Comparison of ENCODE assay signal across 8 cellular contexts in the genomic region with DNA sequence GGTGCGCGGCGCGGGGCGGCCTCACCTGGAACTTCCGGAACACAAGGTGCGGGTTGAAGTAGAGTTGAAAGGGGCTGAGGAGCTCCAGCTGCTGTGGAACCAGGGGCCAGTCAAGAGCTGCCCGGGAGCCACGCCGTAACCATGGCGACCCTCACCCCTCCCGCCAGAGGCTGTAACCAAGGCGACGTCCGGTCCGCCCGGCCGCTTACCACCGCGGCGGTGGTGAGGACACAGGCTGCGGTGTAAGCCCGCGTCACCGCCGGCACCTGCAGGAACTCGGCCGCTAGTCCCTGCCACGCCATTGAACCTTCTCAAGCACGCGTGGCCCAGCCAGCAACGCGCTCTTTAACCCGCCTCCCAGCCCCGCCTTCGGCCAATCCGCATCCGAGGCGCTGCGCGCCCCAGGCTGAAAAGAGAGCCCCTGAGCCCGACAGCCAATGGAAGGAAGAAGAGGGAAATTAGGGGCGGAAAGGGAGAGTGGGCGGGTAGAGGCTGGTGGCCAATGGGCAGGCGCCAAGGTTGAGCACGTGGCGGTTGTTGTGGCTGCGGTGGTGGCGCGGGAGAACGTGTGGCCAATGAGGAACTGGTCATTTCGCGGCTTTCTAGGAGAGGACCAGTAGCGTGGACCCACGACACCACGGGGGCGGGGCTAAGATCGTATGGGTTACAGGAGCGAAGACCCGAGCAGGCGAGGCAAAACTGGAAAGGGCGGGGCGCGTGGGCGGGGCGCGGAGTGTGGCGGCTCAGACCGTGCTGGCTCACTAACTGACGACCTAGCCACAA. TPM values are rescaled to one million over a fixed set of nuclear protein-coding genes. Genes with fewer than 3 reads are reported as not detected.
DNase-seq lines count a peak whose midpoint lies in the region; ATAC-seq and TF ChIP-seq lines count a peak whose summit lies in the region.

A gene (minus strand): TSS at position 321 of the 783 bp plus-strand sequence. CDS start 19 bp downstream, at position 302.

- H3K27ac Mint-ChIP-seq in Caco-2 (ENCODE audit: unreplicated experiment), result peak within 1 kb of the TSS; percentile 100

- no peaks in the 10 kb centered on the region for H3K9me2 ChIP-seq in PC-3 (replicated peaks; ENCODE audit: low read length)

- no peaks in the 10 kb centered on the region for H3K79me2 ChIP-seq in PC-3 (ENCODE audit: low read length)

- WGBS in esophagus squamous epithelium, 2 donors, result 4 to 9% methylated on average over 44 of the region's 70 CpGs

- H3K27me3 ChIP-seq in Caco-2 (replicated peaks; ENCODE audit: control insufficient read depth, insufficient read depth, low read length), result no peaks in the 10 kb centered on the region
- H3K27me3 ChIP-seq in PC-3 (ENCODE audit: low read length), result no peaks in the 10 kb centered on the region
- H3K27me3 ChIP-seq in esophagus squamous epithelium, result no peaks in the 10 kb centered on the region
- no peaks in the 10 kb centered on the region for H3K27me3 ChIP-seq in muscle layer of duodenum (ENCODE audit: low read depth, low read length)

- no peaks in the 10 kb centered on the region for H3K9me3 Mint-ChIP-seq in Caco-2 (ENCODE audit: unreplicated experiment)

- H3K4me1 ChIP-seq in Caco-2, result no peaks in the 10 kb centered on the region
- 0 out of 2 replicates have a peak, but pooled peaks cover 3% of the 10 kb centered on the region for H3K4me1 ChIP-seq in PC-3 (ENCODE audit: insufficient read depth, low read length)
- peaks cover 11 to 40% (median 17%) of the 10 kb centered on the region in 3 donors for H3K4me1 ChIP-seq in esophagus squamous epithelium
- peaks cover 0 to 16% of the 10 kb centered on the region in 2 donors for H3K4me1 ChIP-seq in muscle layer of duodenum (ENCODE audit: control insufficient read depth in 1 of 2, insufficient read depth in 2 of 2, low read length in 2 of 2)

- no peaks in the 10 kb centered on the region for H3K27me3 Mint-ChIP-seq in Caco-2 (ENCODE audit: insufficient read depth, unreplicated experiment)

- ATAC-seq in GM21515 (IDR thresholded peaks at IDR 0.05; ENCODE audit: unreplicated experiment), result peak; percentile 79
- peak; percentile 83 for ATAC-seq in PC-3

- H3F3A ChIP-seq in PC-3 (ENCODE audit: low read length, unreplicated experiment), result no peaks in the 10 kb centered on the region

- no peak for TF ChIP-seq CTCF in Caco-2 (IDR thresholded peaks at IDR 0.05; ENCODE audit: insufficient read depth in 1 of 2, low read depth in 1 of 2, low read length in 1 of 2, severe bottlenecking in 1 of 2, unreplicated experiment in 1 of 2)
- no peak for TF ChIP-seq CTCF in PC-3 (conservative IDR thresholded peaks at IDR 0.05; ENCODE audit: low read depth, low read length)
- peak in 1 of 6 experiments; percentile 15 for TF ChIP-seq CTCF in esophagus squamous epithelium (IDR thresholded peaks at IDR 0.05)

- peak within 1 kb of the TSS; percentile 16; the same call in 1 of the 2 replicates for H3K4me2 ChIP-seq in PC-3 (ENCODE audit: low read length)

- peak within 1 kb of the TSS; percentile 95 for H3K4me3 Mint-ChIP-seq in Caco-2 (ENCODE audit: unreplicated experiment)

- TF ChIP-seq EP300 in Ishikawa (IDR thresholded peaks at IDR 0.05; ENCODE audit: borderline replicate concordance), result no peak

- peak; percentile 99 for DNase-seq in Caco-2
- peak; percentile 63 for DNase-seq in PC-3
- DNase-seq in activated T-cell treated with anti-CD3 and anti-CD28 coated beads, Interleukin-2, amount 50 U/mL, for 48 hours, result peak; percentile 99
- peak; percentile 97 for DNase-seq in esophagus squamous epithelium (lab: John Stamatoyannopoulos, UW)
- peak; percentile 84 to 89 for DNase-seq in stimulated activated CD8-positive, alpha-beta memory T cell treated with anti-CD3 and anti-CD28 coated beads, Interleukin-7, amount 100 ng/mL, for 1 hour (ENCODE audit: low read depth in 2 of 2)

- POLR2A ChIA-PET in Caco-2 (lab: Charles Lee), result no interaction called here
- POLR2A ChIA-PET in PC-3 (lab: Charles Lee; ENCODE audit: unreplicated experiment), result no interaction called here

- no peaks in the 10 kb centered on the region; the same call in 1 of the 2 replicates for H3K36me3 ChIP-seq in Caco-2 (ENCODE audit: control insufficient read depth, insufficient read depth, low read length)
- H3K36me3 ChIP-seq in PC-3 (ENCODE audit: low read depth, low read length), result no peaks in the 10 kb centered on the region
- peaks cover 3 to 28% (median 13%) of the 10 kb centered on the region in 3 donors for H3K36me3 ChIP-seq in esophagus squamous epithelium
- peaks cover 17 to 23% of the 10 kb centered on the region in 2 donors for H3K36me3 ChIP-seq in muscle layer of duodenum (ENCODE audit: control insufficient read depth in 1 of 2, insufficient read depth in 2 of 2, low read length in 2 of 2)

- no peak within 1 kb of the TSS for H3K9ac ChIP-seq in PC-3 (ENCODE audit: low read length)

- CTCF ChIA-PET in Caco-2 (lab: Charles Lee), result no interaction called here
- CTCF ChIA-PET in PC-3 (lab: Charles Lee), result no interaction called here

- peaks cover 7% of the 10 kb centered on the region for H3K4me1 Mint-ChIP-seq in Caco-2 (ENCODE audit: low read depth, unreplicated experiment)

- peaks cover 47% of the 10 kb centered on the region for H3K36me3 Mint-ChIP-seq in Caco-2 (ENCODE audit: insufficient read depth, unreplicated experiment)

- TF ChIP-seq POLR2A in esophagus squamous epithelium (IDR thresholded peaks at IDR 0.05), result no peak

- H3K27ac ChIP-seq in PC-3 (ENCODE audit: low read length), result no peak within 1 kb of the TSS
- peak within 1 kb of the TSS in 2 of 4 donors; percentile 17 to 35 for H3K27ac ChIP-seq in esophagus squamous epithelium
- no peak within 1 kb of the TSS for H3K27ac ChIP-seq in muscle layer of duodenum (ENCODE audit: low read length)

- no peaks in the 10 kb centered on the region for H4K20me1 ChIP-seq in PC-3 (ENCODE audit: low read length)

- no peaks in the 10 kb centered on the region for H3K9me3 ChIP-seq in Caco-2
- H3K9me3 ChIP-seq in PC-3 (ENCODE audit: low read length), result no peaks in the 10 kb centered on the region
- H3K9me3 ChIP-seq in esophagus squamous epithelium, result no peaks in the 10 kb centered on the region
- no peaks in the 10 kb centered on the region for H3K9me3 ChIP-seq in muscle layer of duodenum (ENCODE audit: control insufficient read depth in 1 of 2, low read length in 2 of 2)

- H3K4me3 ChIP-seq in Caco-2 (ENCODE audit: low read depth, low read length) (peak within 1 kb of the TSS; percentile 71), PC-3 (ENCODE audit: low read length) (no peak within 1 kb of the TSS), esophagus squamous epithelium (peak within 1 kb of the TSS; percentile 15 to 65 (median 38)), muscle layer of duodenum (ENCODE audit: low read depth in 1 of 2, low read length in 2 of 2) (peak within 1 kb of the TSS; percentile 56 to 71)

- H2AFZ ChIP-seq in PC-3 (ENCODE audit: low read length), result peak within 1 kb of the TSS; percentile 48; the same call in 1 of the 2 replicates

- BruUV-seq in Caco-2 (replicated peaks; lab: Mats Ljungman, UMichigan) (no TSS peak), PC-3 (replicated peaks; lab: Mats Ljungman, UMichigan) (no TSS peak)

- intact Hi-C loops in Caco-2 (cut with micrococcal nuclease; ENCODE audit: unreplicated experiment) (loop anchor here (2.0 kb wide), 1 partner anchor 68 kb away; no protein-coding TSS in a partner anchor), PC-3 (cut with micrococcal nuclease) (no loop called here), esophagus squamous epithelium (cut with DNase I) (no loop called here)

- no peak for TF ChIP-seq RAD21 in Ishikawa (IDR thresholded peaks at IDR 0.05; ENCODE audit: low read depth)

TF ChIP-seq in Ishikawa, 13 proteins besides CTCF, POLR2A, EP300 and RAD21:
- TF ChIP-seq, protein P1, sequence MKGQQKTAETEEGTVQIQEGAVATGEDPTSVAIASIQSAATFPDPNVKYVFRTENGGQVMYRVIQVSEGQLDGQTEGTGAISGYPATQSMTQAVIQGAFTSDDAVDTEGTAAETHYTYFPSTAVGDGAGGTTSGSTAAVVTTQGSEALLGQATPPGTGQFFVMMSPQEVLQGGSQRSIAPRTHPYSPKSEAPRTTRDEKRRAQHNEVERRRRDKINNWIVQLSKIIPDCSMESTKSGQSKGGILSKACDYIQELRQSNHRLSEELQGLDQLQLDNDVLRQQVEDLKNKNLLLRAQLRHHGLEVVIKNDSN (IDR thresholded peaks at IDR 0.05), result peak; percentile 93
- TF ChIP-seq ZBTB7A (IDR thresholded peaks at IDR 0.05; ENCODE audit: low read depth) (no peak), EGR1 (IDR thresholded peaks at IDR 0.05) (peak; percentile 70), CREB1 (IDR thresholded peaks at IDR 0.05; ENCODE audit: low read depth) (peak; percentile 70), TCF12 (IDR thresholded peaks at IDR 0.05; ENCODE audit: low read depth) (peak; percentile 13; the same call in 1 of the 2 replicates)
- TF ChIP-seq, protein P2, sequence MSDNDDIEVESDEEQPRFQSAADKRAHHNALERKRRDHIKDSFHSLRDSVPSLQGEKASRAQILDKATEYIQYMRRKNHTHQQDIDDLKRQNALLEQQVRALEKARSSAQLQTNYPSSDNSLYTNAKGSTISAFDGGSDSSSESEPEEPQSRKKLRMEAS (IDR thresholded peaks at IDR 0.05), result peak; percentile 100
- TF ChIP-seq, protein P3, sequence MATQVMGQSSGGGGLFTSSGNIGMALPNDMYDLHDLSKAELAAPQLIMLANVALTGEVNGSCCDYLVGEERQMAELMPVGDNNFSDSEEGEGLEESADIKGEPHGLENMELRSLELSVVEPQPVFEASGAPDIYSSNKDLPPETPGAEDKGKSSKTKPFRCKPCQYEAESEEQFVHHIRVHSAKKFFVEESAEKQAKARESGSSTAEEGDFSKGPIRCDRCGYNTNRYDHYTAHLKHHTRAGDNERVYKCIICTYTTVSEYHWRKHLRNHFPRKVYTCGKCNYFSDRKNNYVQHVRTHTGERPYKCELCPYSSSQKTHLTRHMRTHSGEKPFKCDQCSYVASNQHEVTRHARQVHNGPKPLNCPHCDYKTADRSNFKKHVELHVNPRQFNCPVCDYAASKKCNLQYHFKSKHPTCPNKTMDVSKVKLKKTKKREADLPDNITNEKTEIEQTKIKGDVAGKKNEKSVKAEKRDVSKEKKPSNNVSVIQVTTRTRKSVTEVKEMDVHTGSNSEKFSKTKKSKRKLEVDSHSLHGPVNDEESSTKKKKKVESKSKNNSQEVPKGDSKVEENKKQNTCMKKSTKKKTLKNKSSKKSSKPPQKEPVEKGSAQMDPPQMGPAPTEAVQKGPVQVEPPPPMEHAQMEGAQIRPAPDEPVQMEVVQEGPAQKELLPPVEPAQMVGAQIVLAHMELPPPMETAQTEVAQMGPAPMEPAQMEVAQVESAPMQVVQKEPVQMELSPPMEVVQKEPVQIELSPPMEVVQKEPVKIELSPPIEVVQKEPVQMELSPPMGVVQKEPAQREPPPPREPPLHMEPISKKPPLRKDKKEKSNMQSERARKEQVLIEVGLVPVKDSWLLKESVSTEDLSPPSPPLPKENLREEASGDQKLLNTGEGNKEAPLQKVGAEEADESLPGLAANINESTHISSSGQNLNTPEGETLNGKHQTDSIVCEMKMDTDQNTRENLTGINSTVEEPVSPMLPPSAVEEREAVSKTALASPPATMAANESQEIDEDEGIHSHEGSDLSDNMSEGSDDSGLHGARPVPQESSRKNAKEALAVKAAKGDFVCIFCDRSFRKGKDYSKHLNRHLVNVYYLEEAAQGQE (IDR thresholded peaks at IDR 0.05; ENCODE audit: low read depth), result no peak

RNA-seq across cellular contexts. Expression of the gene that starts here (rescaled TPM):
- 4.4 and 5.4 TPM in 2 replicates for total RNA-seq in Caco-2 (2022)
- not detected in 2 replicates for total RNA-seq in PC-3 (2014; rRNA removed)
- total RNA-seq in esophagus squamous epithelium, result 1 to 10 TPM in 2 of 4 donors, not detected in 2; 1.3 to 1.9 TPM

Comparison
In these comparisons a context has a peak if more than half of its experiments do, and no peak if none do; other contexts are left out.
1. Peak in DNase-seq, ATAC-seq and H3K4me2 ChIP-seq in PC-3; RNA of the gene not detected or under 1 TPM.